ENCODE assay signal across 18 cellular contexts in the genomic region with DNA sequence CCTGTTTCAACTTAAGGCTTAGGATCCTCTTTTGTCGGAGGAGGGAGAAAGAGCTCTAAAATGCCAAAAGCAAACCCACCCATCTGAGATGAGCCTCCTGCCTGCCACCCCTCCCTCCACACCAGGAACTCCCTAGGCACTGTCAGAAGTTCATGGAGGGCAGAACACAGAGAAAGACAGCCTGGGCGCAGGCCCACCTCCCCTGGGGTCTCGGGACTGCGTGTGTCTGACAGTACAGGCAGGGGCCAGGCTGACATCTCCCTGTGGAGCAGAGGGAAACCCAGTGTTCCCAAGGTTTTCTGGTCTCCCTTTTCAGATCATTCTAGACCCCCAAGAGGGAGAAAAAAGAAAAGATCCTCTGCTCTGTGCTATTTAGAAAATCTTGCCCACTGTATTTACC. TPM values are rescaled to one million over a fixed set of nuclear protein-coding genes. Genes with fewer than 3 reads are reported as not detected.
DNase-seq lines count a peak whose midpoint lies in the region; ATAC-seq and TF ChIP-seq lines count a peak whose summit lies in the region.
"Had no signal": no experiment of that assay in that cellular context is flagged by ENCODE, and none has a peak within 500 bp of the region (broad histone marks: within the 10 kb centered on the region; RNA-seq: fewer than 3 reads in every experiment).

No MANE protein-coding gene starts in this region.

- intact Hi-C loops in vagina (cut with DNase I), result no loop called here
- intact Hi-C loops in colonic mucosa (cut with DNase I), result no loop called here

- no peaks in the 10 kb centered on the region for H3K27me3 Mint-ChIP-seq in stimulated activated naive CD8-positive, alpha-beta T cell treated with anti-CD3 and anti-CD28 coated beads, Interleukin-15, amount 100 ng/mL, for 72 hours
- no peaks in the 10 kb centered on the region for H3K27me3 Mint-ChIP-seq in activated CD8-positive, alpha-beta T cell treated with anti-CD3 and anti-CD28 coated beads, Interleukin-2, amount 10 ng/mL, durations not matched to agents 7 days and 5 days (ENCODE audit: low read depth)
- no peaks in the 10 kb centered on the region for H3K27me3 Mint-ChIP-seq in mesothelial cell of epicardium (ENCODE audit: low read depth)
- H3K27me3 Mint-ChIP-seq: naive B cell had no signal

- H3K27ac ChIP-seq in vagina, result no peak overlapping the region
- no peak overlapping the region for H3K27ac ChIP-seq in colonic mucosa
- no peak overlapping the region for H3K27ac ChIP-seq in effector memory CD4-positive, alpha-beta T cell (ENCODE audit: insufficient read depth, low read length, poor library complexity, severe bottlenecking)
- H3K27ac ChIP-seq: foreskin keratinocyte, left ventricle myocardium inferior had no signal

- no peak for DNase-seq in stimulated activated naive CD8-positive, alpha-beta T cell treated with anti-CD3 and anti-CD28 coated beads, Interleukin-15, amount 100 ng/mL, for 72 hours
- DNase-seq in stimulated activated naive CD8-positive, alpha-beta T cell treated with anti-CD3 and anti-CD28 coated beads, Interleukin-15, Interleukin-2, amounts not matched to agents 100 U/mL and 50 U/mL, for 24 hours, result no peak
- DNase-seq in activated CD8-positive, alpha-beta T cell treated with anti-CD3 and anti-CD28 coated beads, Interleukin-2, amount 10 ng/mL, durations not matched to agents 7 days and 5 days, result no peak
- no peak for DNase-seq in mesothelial cell of epicardium (ENCODE audit: low spot score in 2 of 2, unreplicated experiment in 2 of 2)
- no peak for DNase-seq in vagina (ENCODE audit: extremely low spot score in 2 of 2)
- no peak for DNase-seq in colonic mucosa
- DNase-seq in effector memory CD4-positive, alpha-beta T cell, result no peak
- DNase-seq in NCI-H2196 treated with DMSO at 0.1 percent for 48 hours (lab: John Stamatoyannopoulos, UW; ENCODE audit: unreplicated experiment), result no peak
- DNase-seq: activated CD4-positive, alpha-beta T cell treated with anti-CD3 and anti-CD28 coated beads, Interleukin-2, amount 50 U/mL, for 48 hours; activated effector memory CD4-positive, alpha-beta T cell treated with Interleukin-2 at 50 U/mL for 16 hours; foreskin keratinocyte; left ventricle myocardium inferior; naive B cell; NCI-H1092; right cardiac atrium; Right ventricle myocardium superior; stimulated activated CD4-positive, alpha-beta T cell treated with anti-CD3 and anti-CD28 coated beads, Interleukin-2, amount 100 ng/mL, for 24 hours had no signal

- no peaks in the 10 kb centered on the region for H3K9me3 ChIP-seq in vagina
- no peaks in the 10 kb centered on the region for H3K9me3 ChIP-seq in colonic mucosa
- no peaks in the 10 kb centered on the region for H3K9me3 ChIP-seq in effector memory CD4-positive, alpha-beta T cell (ENCODE audit: control insufficient read depth, low read length)
- H3K9me3 ChIP-seq: breast epithelium, left ventricle myocardium inferior had no signal

- H3K27ac Mint-ChIP-seq in stimulated activated naive CD8-positive, alpha-beta T cell treated with anti-CD3 and anti-CD28 coated beads, Interleukin-15, amount 100 ng/mL, for 72 hours, result peak overlapping the region; percentile 73 to 91
- H3K27ac Mint-ChIP-seq in activated CD8-positive, alpha-beta T cell treated with anti-CD3 and anti-CD28 coated beads, Interleukin-2, amount 10 ng/mL, durations not matched to agents 7 days and 5 days, result peak overlapping the region; percentile 17
- peak overlapping the region; percentile 90 for H3K27ac Mint-ChIP-seq in mesothelial cell of epicardium

- peaks cover 46% of the 10 kb centered on the region for H3K36me3 Mint-ChIP-seq in activated CD8-positive, alpha-beta T cell treated with anti-CD3 and anti-CD28 coated beads, Interleukin-2, amount 10 ng/mL, durations not matched to agents 7 days and 5 days (ENCODE audit: low read depth)
- peaks cover 19% of the 10 kb centered on the region for H3K36me3 Mint-ChIP-seq in mesothelial cell of epicardium

- TF ChIP-seq CTCF in mesothelial cell of epicardium (IDR thresholded peaks at IDR 0.05; ENCODE audit: unreplicated experiment), result no peak
- TF ChIP-seq CTCF in vagina (IDR thresholded peaks at IDR 0.05), result no peak
- no peak for TF ChIP-seq CTCF in colonic mucosa (IDR thresholded peaks at IDR 0.05)

- ATAC-seq in stimulated activated naive CD8-positive, alpha-beta T cell treated with anti-CD3 and anti-CD28 coated beads, Interleukin-15, amount 100 ng/mL, for 72 hours, result no peak
- no peak for ATAC-seq in stimulated activated naive CD8-positive, alpha-beta T cell treated with anti-CD3 and anti-CD28 coated beads, Interleukin-15, Interleukin-2, amounts not matched to agents 100 U/mL and 50 U/mL, for 24 hours
- no peak for ATAC-seq in activated CD8-positive, alpha-beta T cell treated with anti-CD3 and anti-CD28 coated beads, Interleukin-2, amount 10 ng/mL, durations not matched to agents 7 days and 5 days
- ATAC-seq: foreskin keratinocyte had no signal

- H3K4me1 ChIP-seq in vagina (peaks cover 22% of the 10 kb centered on the region), colonic mucosa (no peaks in the 10 kb centered on the region)
- peaks cover 19% of the 10 kb centered on the region for H3K4me1 ChIP-seq in effector memory CD4-positive, alpha-beta T cell (ENCODE audit: control insufficient read depth, insufficient read depth, low read length, poor library complexity, severe bottlenecking)

- POLR2A ChIA-PET in activated CD8-positive, alpha-beta T cell treated with anti-CD3 and anti-CD28 coated beads, Interleukin-2, amount 10 ng/mL, durations not matched to agents 7 days and 5 days (lab: Charles Lee), result interaction anchor here (0.6 kb wide), 1 partner anchor 44 kb away, joined by 3 read pairs; no protein-coding TSS in a partner anchor

- H3K36me3 ChIP-seq in vagina, result peaks cover 0 to 24% of the 10 kb centered on the region in 2 donors
- H3K36me3 ChIP-seq in colonic mucosa, result no peaks in the 10 kb centered on the region
- peaks cover 15% of the 10 kb centered on the region for H3K36me3 ChIP-seq in effector memory CD4-positive, alpha-beta T cell (ENCODE audit: control insufficient read depth, insufficient read depth, low read length)
- H3K36me3 ChIP-seq: breast epithelium had no signal

- no peaks in the 10 kb centered on the region for H3K27me3 ChIP-seq in vagina
- H3K27me3 ChIP-seq in colonic mucosa, result no peaks in the 10 kb centered on the region
- H3K27me3 ChIP-seq in effector memory CD4-positive, alpha-beta T cell (replicated peaks; ENCODE audit: control insufficient read depth, insufficient read depth, low read length, poor library complexity, severe bottlenecking), result no peaks in the 10 kb centered on the region
- H3K27me3 ChIP-seq: breast epithelium, foreskin keratinocyte had no signal

- no peak for TF ChIP-seq POLR2A in vagina (IDR thresholded peaks at IDR 0.05)

- H3K4me3 Mint-ChIP-seq in stimulated activated naive CD8-positive, alpha-beta T cell treated with anti-CD3 and anti-CD28 coated beads, Interleukin-15, amount 100 ng/mL, for 72 hours, result no peak overlapping the region
- no peak overlapping the region for H3K4me3 Mint-ChIP-seq in activated CD8-positive, alpha-beta T cell treated with anti-CD3 and anti-CD28 coated beads, Interleukin-2, amount 10 ng/mL, durations not matched to agents 7 days and 5 days
- no peak overlapping the region for H3K4me3 Mint-ChIP-seq in mesothelial cell of epicardium
- H3K4me3 Mint-ChIP-seq: naive B cell had no signal

- H3K4me1 Mint-ChIP-seq in stimulated activated naive CD8-positive, alpha-beta T cell treated with anti-CD3 and anti-CD28 coated beads, Interleukin-15, amount 100 ng/mL, for 72 hours, result peaks cover 46% of the 10 kb centered on the region
- H3K4me1 Mint-ChIP-seq in activated CD8-positive, alpha-beta T cell treated with anti-CD3 and anti-CD28 coated beads, Interleukin-2, amount 10 ng/mL, durations not matched to agents 7 days and 5 days (ENCODE audit: low read depth), result peaks cover 49% of the 10 kb centered on the region
- peaks cover 35% of the 10 kb centered on the region for H3K4me1 Mint-ChIP-seq in mesothelial cell of epicardium

- no peak overlapping the region for H3K4me3 ChIP-seq in vagina
- H3K4me3 ChIP-seq in colonic mucosa, result no peak overlapping the region
- no peak overlapping the region for H3K4me3 ChIP-seq in effector memory CD4-positive, alpha-beta T cell (ENCODE audit: insufficient read depth, low read depth, low read length, poor library complexity, severe bottlenecking)
- H3K4me3 ChIP-seq: breast epithelium, left ventricle myocardium inferior had no signal

- no peak overlapping the region for H3K9ac ChIP-seq in colonic mucosa (ENCODE audit: low read depth in 2 of 2, low read length in 2 of 2)

- H3K9me3 Mint-ChIP-seq in stimulated activated naive CD8-positive, alpha-beta T cell treated with anti-CD3 and anti-CD28 coated beads, Interleukin-15, amount 100 ng/mL, for 72 hours, result no peaks in the 10 kb centered on the region
- no peaks in the 10 kb centered on the region for H3K9me3 Mint-ChIP-seq in activated CD8-positive, alpha-beta T cell treated with anti-CD3 and anti-CD28 coated beads, Interleukin-2, amount 10 ng/mL, durations not matched to agents 7 days and 5 days (ENCODE audit: insufficient read depth)
- no peaks in the 10 kb centered on the region for H3K9me3 Mint-ChIP-seq in mesothelial cell of epicardium
- H3K9me3 Mint-ChIP-seq: naive B cell had no signal

- CTCF ChIA-PET in activated CD8-positive, alpha-beta T cell treated with anti-CD3 and anti-CD28 coated beads, Interleukin-2, amount 10 ng/mL, durations not matched to agents 7 days and 5 days (lab: Charles Lee), result interaction anchor here (1.3 to 2.0 kb wide), 2 partner anchors 18 to 43 kb away, joined by 6 read pairs; no protein-coding TSS in a partner anchor

RNA-seq across cellular contexts. Expression of a gene that starts 5.3 kb away (rescaled TPM):
- total RNA-seq in activated CD8-positive, alpha-beta T cell treated with anti-CD3 and anti-CD28 coated beads, Interleukin-2, amount 10 ng/mL, durations not matched to agents 7 days and 5 days, result 10 to 100 TPM; 90.6 to 92.2 TPM
- total RNA-seq in mesothelial cell of epicardium (164 to 169 TPM (median 164 TPM) in 3 replicates), vagina (69.5 TPM), colonic mucosa (100 to 1,000 TPM; 218 to 485 TPM)

Comparison
In these comparisons a context has a peak if more than half of its experiments do, and no peak if none do; other contexts are left out.
1. H3K27ac Mint-ChIP-seq: peak in every context shown above with its lines; median percentile 90 in mesothelial cell of epicardium; 82 in stimulated activated naive CD8-positive, alpha-beta T cell treated with anti-CD3 and anti-CD28 coated beads, Interleukin-15, amount 100 ng/mL, for 72 hours; 17 in activated CD8-positive, alpha-beta T cell treated with anti-CD3 and anti-CD28 coated beads, Interleukin-2, amount 10 ng/mL, durations not matched to agents 7 days and 5 days.